Comparison of ENCODE assay signal across 31 cellular contexts in the genomic region with DNA sequence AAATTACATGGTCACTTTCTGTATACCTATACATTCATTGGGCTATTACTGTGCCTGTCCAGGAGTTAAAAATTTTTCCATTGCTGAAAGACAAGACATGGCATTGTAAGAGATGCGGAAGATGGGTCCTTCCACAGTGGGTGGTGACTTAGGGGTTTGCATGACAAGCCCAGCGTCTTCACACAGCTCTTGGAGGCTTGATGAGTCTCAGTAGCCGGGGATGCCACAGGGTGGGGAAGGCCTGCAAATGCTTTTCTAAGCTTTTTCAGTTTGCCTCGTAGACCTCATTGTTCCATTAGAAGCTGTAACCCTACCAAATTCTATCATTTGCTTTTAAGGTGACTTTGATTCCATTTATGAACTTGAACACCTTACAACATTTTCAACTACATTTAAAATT.
"Had no signal": no experiment of that assay in that cellular context is flagged by ENCODE, and none has a peak within 500 bp of the region (broad histone marks: within the 10 kb centered on the region; RNA-seq: fewer than 3 reads in every experiment).

No MANE protein-coding gene starts in this region.

- H3K27ac Mint-ChIP-seq: activated CD4-positive, alpha-beta memory T cell treated with anti-CD3 and anti-CD28 coated beads for 36 hours; activated CD4-positive, alpha-beta T cell treated with anti-CD3 and anti-CD28 coated beads for 36 hours; activated CD4-positive, alpha-beta T cell treated with anti-CD3 and anti-CD28 coated beads, Interleukin-2, amount 10 ng/mL, durations not matched to agents 24 days and 14 days; activated CD8-positive, alpha-beta memory T cell treated with anti-CD3 and anti-CD28 coated beads, Interleukin-2, amount 10 ng/mL, durations not matched to agents 7 days and 5 days; activated CD8-positive, alpha-beta T cell treated with anti-CD3 and anti-CD28 coated beads, Interleukin-2, amount 10 ng/mL, durations not matched to agents 7 days and 5 days; activated naive CD8-positive, alpha-beta T cell; activated T-cell treated with anti-CD3 and anti-CD28 coated beads, Interleukin-2, amount 50 U/mL, for 72 hours; effector memory CD8-positive, alpha-beta T cell; T-helper 17 cell; T-helper 2 cell treated with Interferon-gamma antibody and Interleukin-4, amounts not matched to agents 5 μg/mL and 100 μg/mL, for 36 hours had no signal

- H3K4me3 ChIP-seq: esophagus squamous epithelium, gastroesophageal sphincter, heart right ventricle, hepatocyte had no signal

- ATAC-seq: activated CD4-positive, alpha-beta T cell treated with anti-CD3 and anti-CD28 coated beads for 36 hours; activated CD8-positive, alpha-beta memory T cell treated with anti-CD3 and anti-CD28 coated beads, Interleukin-2, amount 10 ng/mL, durations not matched to agents 7 days and 5 days; activated CD8-positive, alpha-beta T cell treated with anti-CD3 and anti-CD28 coated beads, Interleukin-2, amount 10 ng/mL, durations not matched to agents 7 days and 5 days; activated T-cell treated with anti-CD3 and anti-CD28 coated beads, Interleukin-2, amount 50 U/mL, for 72 hours; effector memory CD8-positive, alpha-beta T cell; gastroesophageal sphincter; heart right ventricle; T-helper 17 cell had no signal

- DNase-seq: activated CD4-positive, alpha-beta memory T cell treated with anti-CD3 and anti-CD28 coated beads for 36 hours; activated CD4-positive, alpha-beta T cell treated with anti-CD3 and anti-CD28 coated beads for 36 hours; activated CD4-positive, alpha-beta T cell treated with anti-CD3 and anti-CD28 coated beads, Interleukin-2, amount 10 ng/mL, durations not matched to agents 24 days and 14 days; activated CD4-positive, CD25-positive, alpha-beta regulatory T cell; activated CD4-positive, CD25-positive, alpha-beta regulatory T cell treated with anti-CD3 and anti-CD28 coated beads, Interleukin-2, amount 50 U/mL, for 72 hours; activated CD8-positive, alpha-beta memory T cell treated with anti-CD3 and anti-CD28 coated beads, Interleukin-2, amount 10 ng/mL, durations not matched to agents 7 days and 5 days; activated CD8-positive, alpha-beta memory T cell treated with anti-CD3 and anti-CD28 coated beads, Interleukin-2, amount 50 U/mL, for 4 hours; activated CD8-positive, alpha-beta T cell treated with anti-CD3 and anti-CD28 coated beads, Interleukin-2, amount 10 ng/mL, durations not matched to agents 7 days and 5 days; activated effector memory CD4-positive, alpha-beta T cell treated with Interleukin-2 at 50 U/mL for 16 hours; activated gamma-delta T cell treated with Interleukin-2 at 50 U/mL for 16 hours; activated naive CD4-positive, alpha-beta T cell treated with anti-CD3 and anti-CD28 coated beads, Interleukin-2, amount 50 U/mL, for 16 hours; activated naive CD4-positive, alpha-beta T cell treated with Interleukin-2 at 50 U/mL for 16 hours; activated T-cell treated with anti-CD3 and anti-CD28 coated beads, Interleukin-2, amount 50 U/mL, for 1 hour; activated T-cell treated with anti-CD3 and anti-CD28 coated beads, Interleukin-2, amount 50 U/mL, for 72 hours; amniotic stem cell; anterior cingulate cortex; caudate nucleus; cortex of kidney; dermis blood vessel endothelial cell; effector CD4-positive, alpha-beta T cell; effector memory CD8-positive, alpha-beta T cell; esophagus squamous epithelium; foreskin melanocyte; heart right ventricle; T-helper 17 cell; T1000; WERI-Rb-1 had no signal

- H3K36me3 ChIP-seq: esophagus squamous epithelium, gastroesophageal sphincter, heart right ventricle had no signal

- H3K27ac ChIP-seq: esophagus squamous epithelium, gastroesophageal sphincter, heart right ventricle, hepatocyte, WERI-Rb-1 had no signal

- H3K9me3 ChIP-seq: esophagus squamous epithelium, gastroesophageal sphincter, heart right ventricle had no signal

- H3K9me3 Mint-ChIP-seq: activated CD4-positive, alpha-beta memory T cell treated with anti-CD3 and anti-CD28 coated beads for 36 hours; activated CD4-positive, alpha-beta T cell treated with anti-CD3 and anti-CD28 coated beads, Interleukin-2, amount 10 ng/mL, durations not matched to agents 24 days and 14 days; activated T-cell treated with anti-CD3 and anti-CD28 coated beads, Interleukin-2, amount 50 U/mL, for 72 hours; effector memory CD8-positive, alpha-beta T cell; T-helper 2 cell treated with Interferon-gamma antibody and Interleukin-4, amounts not matched to agents 5 μg/mL and 100 μg/mL, for 36 hours had no signal

- H3K36me3 Mint-ChIP-seq: activated CD4-positive, alpha-beta memory T cell treated with anti-CD3 and anti-CD28 coated beads for 36 hours; activated CD8-positive, alpha-beta memory T cell treated with anti-CD3 and anti-CD28 coated beads, Interleukin-2, amount 10 ng/mL, durations not matched to agents 7 days and 5 days; activated naive CD8-positive, alpha-beta T cell had no signal

- H3K4me1 Mint-ChIP-seq: activated CD4-positive, alpha-beta T cell treated with anti-CD3 and anti-CD28 coated beads for 36 hours; activated CD4-positive, alpha-beta T cell treated with anti-CD3 and anti-CD28 coated beads, Interleukin-2, amount 10 ng/mL, durations not matched to agents 24 days and 14 days; activated CD8-positive, alpha-beta memory T cell treated with anti-CD3 and anti-CD28 coated beads, Interleukin-2, amount 10 ng/mL, durations not matched to agents 7 days and 5 days; T-helper 17 cell had no signal

- H3K4me1 ChIP-seq: gastroesophageal sphincter had no signal

- H3K4me3 Mint-ChIP-seq: activated CD4-positive, alpha-beta memory T cell treated with anti-CD3 and anti-CD28 coated beads for 36 hours; activated CD4-positive, alpha-beta T cell treated with anti-CD3 and anti-CD28 coated beads for 36 hours; activated CD4-positive, alpha-beta T cell treated with anti-CD3 and anti-CD28 coated beads, Interleukin-2, amount 10 ng/mL, durations not matched to agents 24 days and 14 days; activated CD8-positive, alpha-beta memory T cell treated with anti-CD3 and anti-CD28 coated beads, Interleukin-2, amount 10 ng/mL, durations not matched to agents 7 days and 5 days; activated CD8-positive, alpha-beta T cell treated with anti-CD3 and anti-CD28 coated beads, Interleukin-2, amount 10 ng/mL, durations not matched to agents 7 days and 5 days; activated naive CD8-positive, alpha-beta T cell; activated T-cell treated with anti-CD3 and anti-CD28 coated beads, Interleukin-2, amount 50 U/mL, for 72 hours; effector memory CD8-positive, alpha-beta T cell; T-helper 17 cell; T-helper 2 cell treated with Interferon-gamma antibody and Interleukin-4, amounts not matched to agents 5 μg/mL and 100 μg/mL, for 36 hours had no signal
